In the genomic region with DNA sequence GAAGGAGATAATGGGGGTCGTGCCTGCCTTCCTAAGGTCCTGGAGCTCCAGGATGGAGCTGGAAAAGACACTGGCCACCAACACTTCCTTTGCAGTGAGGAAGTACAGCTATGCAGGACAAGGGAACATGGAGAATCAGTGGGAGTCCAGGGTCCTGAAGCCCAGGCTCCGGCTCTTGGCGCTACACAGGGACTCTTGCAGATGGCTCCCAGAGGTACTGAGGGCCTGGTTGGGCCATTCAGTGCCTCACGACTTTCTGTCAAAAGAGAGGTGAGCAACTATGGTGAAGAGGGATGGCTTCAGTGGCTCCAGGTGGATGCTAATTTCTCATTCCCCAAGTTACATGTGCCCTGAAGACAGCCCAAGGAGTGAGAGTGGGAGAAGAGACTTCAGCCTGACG, we compare ENCODE assay signal across 26 cellular contexts. TPM values are rescaled to one million over a fixed set of nuclear protein-coding genes. Genes with fewer than 3 reads are reported as not detected.
DNase-seq lines count a peak whose midpoint lies in the region; TF ChIP-seq lines count a peak whose summit lies in the region.
"Had no signal": no experiment of that assay in that cellular context is flagged by ENCODE, and none has a peak within 500 bp of the region (broad histone marks: within the 10 kb centered on the region; RNA-seq: fewer than 3 reads in every experiment).

No MANE protein-coding gene starts in this region.

- WGBS in mesendoderm (ENCODE audit: extremely low coverage, insufficient coverage, low lambda C conversion rate), result no CpG with 5 or more reads among the region's 5 CpGs

- H3K27me3 ChIP-seq in CD8-positive, alpha-beta memory T cell (ENCODE audit: insufficient read depth, low read length, poor library complexity, severe bottlenecking), result peaks cover 4% of the 10 kb centered on the region
- H3K27me3 ChIP-seq in mesendoderm (ENCODE audit: insufficient read depth, low read length, poor library complexity) (no peaks in the 10 kb centered on the region), colonic mucosa (peaks cover 9% of the 10 kb centered on the region)
- H3K27me3 ChIP-seq: Peyer's patch had no signal

- H4K8ac ChIP-seq in mesendoderm (ENCODE audit: low read depth, low read length), result no peak overlapping the region

- no peaks in the 10 kb centered on the region for H3K9me3 ChIP-seq in CD8-positive, alpha-beta memory T cell (ENCODE audit: low read length)
- no peaks in the 10 kb centered on the region for H3K9me3 ChIP-seq in colonic mucosa
- H3K9me3 ChIP-seq: A549, Peyer's patch, SK-N-SH had no signal

- CTCF ChIA-PET in CD8-positive, alpha-beta memory T cell (lab: Charles Lee), result interaction anchor here (1.7 to 2.5 kb wide), 2 partner anchors 8 to 210 kb away, joined by 6 to 11 read pairs; no protein-coding TSS in a partner anchor

- POLR2A ChIA-PET in CD8-positive, alpha-beta memory T cell (lab: Charles Lee), result no interaction called here

- H3K4me3 Mint-ChIP-seq in CD8-positive, alpha-beta memory T cell, result peak overlapping the region in 5 of 7 donors; percentile 32 to 72 (median 39)
- peak overlapping the region; percentile 25 for H3K4me3 Mint-ChIP-seq in neural crest cell

- H4K5ac ChIP-seq in mesendoderm (ENCODE audit: low read length), result no peak overlapping the region

- H3K27ac Mint-ChIP-seq in CD8-positive, alpha-beta memory T cell, result peak overlapping the region in 1 of 8 donors; percentile 24
- no peak overlapping the region for H3K27ac Mint-ChIP-seq in neural crest cell (ENCODE audit: unreplicated experiment)

- DNase-seq in 8988T (peak; percentile 4), epithelial cell of prostate (ENCODE audit: low read depth, low spot score) (no peak), neural crest cell (ENCODE audit: low read depth, low spot score) (no peak), mesendoderm (no peak), colonic mucosa (no peak), NCI-H748 treated with DMSO at 0.1 percent for 48 hours (lab: John Stamatoyannopoulos, UW) (no peak)
- DNase-seq in CD8-positive, alpha-beta memory T cell, result peak in 1 of 5 donors; percentile 22
- DNase-seq: AML-193; C1 segment of cervical spinal cord; Calu3; CD8-positive, alpha-beta T cell; DMS79 treated with DMSO at 0.1 percent for 48 hours; GF-D8; GOT3; KBM-7; MV-4-11; NCI-H1105; NCI-H1436 treated with DMSO at 0.1 percent for 48 hours; NCI-H187 treated with DMSO at 0.1 percent for 48 hours; NCI-H446; NCI-H524 treated with DMSO at 0.1 percent for 48 hours; Peyer's patch; SK-N-SH had no signal

- no peak overlapping the region for H3K27ac ChIP-seq in CD8-positive, alpha-beta memory T cell (ENCODE audit: low read depth, low read length)
- peak overlapping the region; percentile 76 for H3K27ac ChIP-seq in epithelial cell of prostate
- H3K27ac ChIP-seq in mesendoderm (ENCODE audit: low read depth, low read length), result no peak overlapping the region
- no peak overlapping the region for H3K27ac ChIP-seq in colonic mucosa
- H3K27ac ChIP-seq: A549, Peyer's patch had no signal

- H3K4me1 Mint-ChIP-seq in CD8-positive, alpha-beta memory T cell, result peaks cover 5 to 14% (median 8%) of the 10 kb centered on the region in 3 donors
- H3K4me1 Mint-ChIP-seq in neural crest cell, result peaks cover 6% of the 10 kb centered on the region

- H3K18ac ChIP-seq in mesendoderm (ENCODE audit: low read length), result no peak overlapping the region

- no peaks in the 10 kb centered on the region for H3K9me3 Mint-ChIP-seq in CD8-positive, alpha-beta memory T cell
- H3K9me3 Mint-ChIP-seq in neural crest cell, result no peaks in the 10 kb centered on the region
- H3K9me3 Mint-ChIP-seq: CD8-positive, alpha-beta T cell had no signal

- no peaks in the 10 kb centered on the region for H3K36me3 ChIP-seq in CD8-positive, alpha-beta memory T cell (ENCODE audit: insufficient read depth, low read length)
- no peaks in the 10 kb centered on the region for H3K36me3 ChIP-seq in mesendoderm (ENCODE audit: control insufficient read depth, insufficient read depth, low read length)
- no peaks in the 10 kb centered on the region for H3K36me3 ChIP-seq in colonic mucosa
- H3K36me3 ChIP-seq: Peyer's patch had no signal

- no peak overlapping the region for H3K23ac ChIP-seq in mesendoderm (ENCODE audit: low read length)

- no peak overlapping the region for H3K56ac ChIP-seq in mesendoderm (ENCODE audit: low read length)

- H3K79me1 ChIP-seq in mesendoderm (ENCODE audit: low read length), result no peaks in the 10 kb centered on the region

- no peak overlapping the region for H3K9ac ChIP-seq in mesendoderm (ENCODE audit: low read length)
- H3K9ac ChIP-seq in colonic mucosa (ENCODE audit: low read depth in 2 of 2, low read length in 2 of 2), result no peak overlapping the region
- H3K9ac ChIP-seq: SK-N-SH had no signal

- H3K36me3 Mint-ChIP-seq in CD8-positive, alpha-beta memory T cell, result no peaks in the 10 kb centered on the region
- H3K36me3 Mint-ChIP-seq in neural crest cell (ENCODE audit: low read depth), result no peaks in the 10 kb centered on the region
- H3K36me3 Mint-ChIP-seq: CD8-positive, alpha-beta T cell had no signal

- H2AK5ac ChIP-seq in mesendoderm (ENCODE audit: low read length), result no peak overlapping the region

- H3K4me3 ChIP-seq in CD8-positive, alpha-beta memory T cell (ENCODE audit: low read length), result no peak overlapping the region
- H3K4me3 ChIP-seq in mesendoderm (ENCODE audit: low read length) (no peak overlapping the region), colonic mucosa (no peak overlapping the region)
- H3K4me3 ChIP-seq: A549, Peyer's patch had no signal

- no peaks in the 10 kb centered on the region for H3K79me2 ChIP-seq in mesendoderm (ENCODE audit: control insufficient read depth, insufficient read depth, low read length)

- H3K27me3 Mint-ChIP-seq in CD8-positive, alpha-beta memory T cell, result peaks cover 2 to 20% of the 10 kb centered on the region in 2 donors
- peaks cover 20% of the 10 kb centered on the region for H3K27me3 Mint-ChIP-seq in neural crest cell (ENCODE audit: low read depth)

- H2BK15ac ChIP-seq in mesendoderm (replicated peaks; ENCODE audit: low read depth), result no peak overlapping the region

- H3K4me2 ChIP-seq in mesendoderm (ENCODE audit: low read length), result no peak overlapping the region
- H3K4me2 ChIP-seq: A549, SK-N-SH had no signal

- H2BK5ac ChIP-seq in mesendoderm (ENCODE audit: low read length), result no peak overlapping the region

- H2BK120ac ChIP-seq in mesendoderm (ENCODE audit: low read depth, low read length), result no peak overlapping the region

- H3K4ac ChIP-seq in mesendoderm (ENCODE audit: low read depth, low read length), result no peak overlapping the region

- intact Hi-C loops in colonic mucosa (cut with DNase I), result no loop called here

- H3K4me1 ChIP-seq in CD8-positive, alpha-beta memory T cell (ENCODE audit: insufficient read depth, low read length), result peaks cover 9% of the 10 kb centered on the region
- H3K4me1 ChIP-seq in mesendoderm (ENCODE audit: control insufficient read depth, low read depth, low read length), result peaks cover 1% of the 10 kb centered on the region
- no peaks in the 10 kb centered on the region for H3K4me1 ChIP-seq in colonic mucosa

- TF ChIP-seq CTCF in neural crest cell (conservative IDR thresholded peaks at IDR 0.05) (no peak), colonic mucosa (IDR thresholded peaks at IDR 0.05) (no peak)

RNA-seq across cellular contexts. Expression of a gene that starts 1.8 kb away (rescaled TPM):
- 1 to 10 TPM in 1 of 2 experiments, under 1 TPM in 1; 0.91 to 1.1 TPM for total RNA-seq in CD8-positive, alpha-beta memory T cell
- 6.1 TPM for polyA plus RNA-seq in CD8-positive, alpha-beta memory T cell
- total RNA-seq in neural crest cell (12.1 and 14.5 TPM in 2 replicates), colonic mucosa (1 to 10 TPM in 1 of 2 donors, under 1 TPM in 1; 0.40 to 1.2 TPM)
- polyA plus RNA-seq in mesendoderm (2013, experiment 1 of 2), result 8.3 TPM
- 8.5 TPM for polyA plus RNA-seq in mesendoderm (2013, experiment 2 of 2)

RNA-seq across cellular contexts. Expression of a gene that starts 12.5 kb away (rescaled TPM):
- total RNA-seq in CD8-positive, alpha-beta memory T cell, result not detected
- polyA plus RNA-seq in CD8-positive, alpha-beta memory T cell, result not detected
- not detected in 2 replicates for total RNA-seq in neural crest cell
- polyA plus RNA-seq in mesendoderm (2013, experiment 1 of 2), result not detected
- polyA plus RNA-seq in mesendoderm (2013, experiment 2 of 2), result not detected
- total RNA-seq in colonic mucosa, result under 1 TPM in 1 of 2 donors, not detected in 1; 0.82 TPM
- total RNA-seq: Calu3; CD8-positive, alpha-beta T cell; LHCN-M2; MCF 10A; Peyer's patch had no signal
- polyA plus RNA-seq: A549, SK-N-SH had no signal

RNA-seq across cellular contexts. Expression of a gene that starts 42.6 kb away (rescaled TPM):
- total RNA-seq in CD8-positive, alpha-beta memory T cell, result not detected
- not detected for polyA plus RNA-seq in CD8-positive, alpha-beta memory T cell
- not detected in 2 replicates for total RNA-seq in neural crest cell
- 0.13 TPM for polyA plus RNA-seq in mesendoderm (2013, experiment 1 of 2)
- not detected for polyA plus RNA-seq in mesendoderm (2013, experiment 2 of 2)
- under 1 TPM in 1 of 2 donors, not detected in 1; 0.91 TPM for total RNA-seq in colonic mucosa
- total RNA-seq: Calu3; CD8-positive, alpha-beta T cell; LHCN-M2; MCF 10A had no signal
